ENCODE assay signal across 8 cellular contexts in the genomic region with DNA sequence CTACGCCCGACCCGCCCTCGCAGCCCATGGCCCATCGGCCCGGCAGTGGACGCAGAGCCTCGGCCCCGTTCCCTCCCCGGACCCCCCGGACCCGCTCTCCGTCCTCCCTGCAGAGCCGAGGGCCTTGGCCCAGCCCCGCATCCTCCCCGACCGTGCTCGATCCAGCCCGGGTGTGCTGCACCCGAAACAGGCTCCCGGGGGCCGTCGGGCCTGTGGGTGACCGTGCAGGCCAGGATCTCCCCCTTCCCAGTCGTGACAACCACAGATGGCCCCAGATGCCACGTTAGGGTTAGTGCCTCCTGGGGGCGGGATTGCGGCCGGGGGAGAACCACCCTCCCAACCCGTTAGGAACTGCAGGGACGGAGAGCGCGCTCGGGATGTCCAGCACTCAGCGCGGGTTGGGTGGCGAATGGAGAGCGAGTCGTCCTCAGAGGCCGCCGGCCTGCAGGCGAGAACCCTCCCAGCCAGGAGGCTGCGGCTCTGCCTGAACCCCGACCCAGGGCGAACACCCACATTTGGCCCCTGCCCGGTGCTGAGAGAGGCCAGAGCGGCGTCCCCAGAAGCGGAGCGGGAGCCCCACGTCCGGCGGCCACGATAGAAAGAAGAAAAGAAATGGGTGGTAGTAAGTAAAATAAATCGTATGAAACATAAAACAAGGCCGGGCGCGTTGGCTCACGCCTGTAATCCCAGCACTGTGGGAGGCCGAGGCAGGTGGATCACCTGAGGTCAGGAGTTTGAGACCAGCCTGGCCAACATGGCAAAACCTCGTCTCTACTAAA. TPM values are rescaled to one million over a fixed set of nuclear protein-coding genes. Genes with fewer than 3 reads are reported as not detected.
A peak's percentile ranks its signal among the peaks of the same experiment; 100 is the strongest.
DNase-seq lines count a peak whose midpoint lies in the region; ATAC-seq and TF ChIP-seq lines count a peak whose summit lies in the region.

No MANE protein-coding gene starts in this region.

- H3K4me3 Mint-ChIP-seq in immature natural killer cell = peak overlapping the region; percentile 57 to 78 (median 72)

- H3K27ac Mint-ChIP-seq in immature natural killer cell = peak overlapping the region in 3 of 6 donors; percentile 16 to 77 (median 53)

- in situ Hi-C loops in G401 (cut with HindIII; ENCODE audit: low sequenced_read_pairs) (no loop called here), astrocyte of the spinal cord (cut with HindIII; ENCODE audit: low sequenced_read_pairs) (no loop called here), ACHN (cut with HindIII; ENCODE audit: low pct_ligation_motif_present, low pct_unique_long_range_greater_than_20kb, low sequenced_read_pairs) (no loop called here)

- peaks cover 0 to 26% (median 5%) of the 10 kb centered on the region in 7 donors for H3K27me3 ChIP-seq in spleen (replicated peaks in 1 of 7)

- H3K4me1 ChIP-seq in spleen = peaks cover 5 to 44% (median 26%) of the 10 kb centered on the region in 6 donors

- TF ChIP-seq CTCF in astrocyte of the spinal cord (IDR thresholded peaks at IDR 0.05; ENCODE audit: low read depth, low read length) (no peak), spleen (IDR thresholded peaks at IDR 0.05 in 8 of 11, conservative IDR thresholded peaks at IDR 0.05 in 3 of 11) (no peak)

- peak; percentile 35 for DNase-seq in G401 (ENCODE audit: low spot score)
- DNase-seq in astrocyte of the spinal cord (ENCODE audit: low read depth, low spot score) = peak; percentile 13
- peak in 1 of 3 donors; percentile 20 for DNase-seq in immature natural killer cell
- DNase-seq in spleen = no peak
- no peak for DNase-seq in ACHN
- no peak for DNase-seq in SIG-M5 (lab: John Stamatoyannopoulos, UW)

- H3K9me3 Mint-ChIP-seq in immature natural killer cell = no peaks in the 10 kb centered on the region

- 24 to 53% (median 40%) methylated on average over 45 to 61 of the region's 61 CpGs for WGBS in spleen, 5 donors

- H3K4me1 Mint-ChIP-seq in immature natural killer cell = peaks cover 0 to 17% of the 10 kb centered on the region in 2 donors

- H3K36me3 Mint-ChIP-seq in immature natural killer cell = peaks cover 0 to 3% (median 0%) of the 10 kb centered on the region in 3 donors

- H3K27me3 Mint-ChIP-seq in immature natural killer cell (ENCODE audit: low read depth in 3 of 3) = peaks cover 0 to 14% (median 6%) of the 10 kb centered on the region in 3 donors

- TF ChIP-seq POLR2A in spleen (IDR thresholded peaks at IDR 0.05) = no peak

- intact Hi-C loops in spleen (cut with DNase I; ENCODE audit: low total_unique reads) = no loop called here

- ATAC-seq in HG03175 (IDR thresholded peaks at IDR 0.05; ENCODE audit: unreplicated experiment) = peak; percentile 11
- no peak for ATAC-seq in GM19035 (IDR thresholded peaks at IDR 0.05; ENCODE audit: unreplicated experiment)

- H3K27ac ChIP-seq in spleen = peak overlapping the region; percentile 88 to 96 (median 92)

- H3K4me3 ChIP-seq in astrocyte of the spinal cord (ENCODE audit: low read depth, low read length) (peak overlapping the region; percentile 70), spleen (peak overlapping the region; percentile 60 to 96 (median 76))

- H3K9me3 ChIP-seq in spleen = no peaks in the 10 kb centered on the region

- no peaks in the 10 kb centered on the region for H3K36me3 ChIP-seq in spleen

RNA-seq across cellular contexts. Expression of a gene that starts 6.7 kb away (rescaled TPM):
- total RNA-seq in G401 (2014; rRNA removed; shearing (Covaris generic)) = 0.14 TPM in 1 of 2 replicates, not detected in the other
- polyA plus RNA-seq in immature natural killer cell (under 1 TPM in 1 of 3 donors, not detected in 2; 0.30 TPM), spleen (10 to 100 TPM in 1 of 3 donors, 1 to 10 TPM in 2; 3.0 to 23.9 (median 3.4) TPM)
- total RNA-seq in spleen = 10 to 100 TPM in 3 of 7 donors, 1 to 10 TPM in 4; 5.1 to 33.6 (median 5.9) TPM

RNA-seq across cellular contexts. Expression of a gene that starts 17.7 kb away (rescaled TPM):
- 89.0 and 129 TPM in 2 replicates for total RNA-seq in G401 (2014; rRNA removed; shearing (Covaris generic))
- polyA plus RNA-seq in immature natural killer cell = 10 to 100 TPM; 28.8 to 63.6 (median 37.0) TPM
- total RNA-seq in spleen = 10 to 100 TPM; 16.1 to 23.7 (median 19.5) TPM
- polyA plus RNA-seq in spleen = 10 to 100 TPM in 2 of 3 donors, 1 to 10 TPM in 1; 9.8 to 24.4 (median 19.4) TPM

RNA-seq across cellular contexts. Expression of a gene that starts 28.8 kb away (rescaled TPM):
- total RNA-seq in G401 (2014; rRNA removed; shearing (Covaris generic)) = 12.7 and 14.3 TPM in 2 replicates
- polyA plus RNA-seq in immature natural killer cell (not detected), spleen (100 to 1,000 TPM in 1 of 3 donors, 10 to 100 TPM in 2; 19.6 to 123 (median 78.5) TPM)
- total RNA-seq in spleen = 10 to 100 TPM; 25.5 to 90.1 (median 43.2) TPM

RNA-seq across cellular contexts. Expression of a gene that starts 42.0 kb away (rescaled TPM):
- total RNA-seq in G401 (2014; rRNA removed; shearing (Covaris generic)) = 178 and 208 TPM in 2 replicates
- polyA plus RNA-seq in immature natural killer cell = 10 to 100 TPM; 40.6 to 57.7 (median 48.5) TPM
- 10 to 100 TPM; 36.5 to 52.4 (median 48.3) TPM for total RNA-seq in spleen
- 10 to 100 TPM; 35.9 to 83.9 (median 68.7) TPM for polyA plus RNA-seq in spleen

RNA-seq across cellular contexts. Expression of a gene that starts 54.2 kb away (rescaled TPM):
- 0.17 and 0.74 TPM in 2 replicates for total RNA-seq in G401 (2014; rRNA removed; shearing (Covaris generic))
- polyA plus RNA-seq in immature natural killer cell (100 to 1,000 TPM; 584 to 982 (median 652) TPM), spleen (10 to 100 TPM in 2 of 3 donors, 1 to 10 TPM in 1; 9.4 to 19.1 (median 16.3) TPM)
- 10 to 100 TPM in 4 of 7 donors, 1 to 10 TPM in 3; 3.9 to 19.5 (median 13.5) TPM for total RNA-seq in spleen

Comparison
In these comparisons a context has a peak if more than half of its experiments do, and no peak if none do; other contexts are left out.
1. DNase-seq: peak in G401 (single experiment) and astrocyte of the spinal cord (single experiment); none in spleen (single experiment), ACHN (single experiment) and SIG-M5 (single experiment).